ENCODE assay signal across 14 cellular contexts in the genomic region with DNA sequence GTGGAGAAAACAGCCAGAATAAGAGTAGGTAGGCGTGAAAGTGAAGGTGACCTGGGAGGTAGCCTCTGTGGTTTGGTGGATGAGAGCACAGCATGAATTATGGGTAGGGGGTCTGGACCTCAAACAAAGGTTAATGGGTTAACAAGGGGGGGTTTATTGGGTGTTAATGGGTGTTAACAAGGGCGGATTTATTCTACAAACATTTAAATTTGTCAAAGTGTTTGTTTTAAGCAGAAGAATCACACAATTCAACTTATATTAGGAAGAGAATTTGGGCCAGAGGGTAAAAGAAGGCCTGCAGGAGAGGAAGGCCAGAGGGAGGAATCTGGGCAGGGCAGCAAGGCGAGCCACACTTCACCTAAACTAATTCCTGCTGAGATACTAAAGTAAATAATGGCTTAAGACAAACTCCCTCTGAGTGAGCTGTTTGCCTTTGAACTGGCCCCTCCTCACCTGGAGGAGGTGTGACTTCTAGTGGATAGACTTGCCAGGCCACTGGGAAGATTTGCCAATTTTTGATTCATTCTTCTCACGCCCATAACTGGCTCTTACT.
DNase-seq lines count a peak whose midpoint lies in the region; ATAC-seq and TF ChIP-seq lines count a peak whose summit lies in the region.
"Had no signal": no experiment of that assay in that cellular context is flagged by ENCODE, and none has a peak within 500 bp of the region (broad histone marks: within the 10 kb centered on the region; RNA-seq: fewer than 3 reads in every experiment).

No MANE protein-coding gene starts in this region.

- peaks cover 2% of the 10 kb centered on the region for H3K4me1 ChIP-seq in mesendoderm (ENCODE audit: control insufficient read depth, low read depth, low read length)

- no peak overlapping the region for H3K4me2 ChIP-seq in mesendoderm (ENCODE audit: low read length)
- H3K4me2 ChIP-seq: SK-N-SH had no signal

- H3K18ac ChIP-seq in mesendoderm (ENCODE audit: low read length) = no peak overlapping the region

- no peak overlapping the region for H4K5ac ChIP-seq in mesendoderm (ENCODE audit: low read length)

- H3K56ac ChIP-seq in mesendoderm (ENCODE audit: low read length) = no peak overlapping the region

- peaks cover 48% of the 10 kb centered on the region for H3K27me3 ChIP-seq in mesendoderm (ENCODE audit: insufficient read depth, low read length, poor library complexity)

- H3K36me3 ChIP-seq in mesendoderm (ENCODE audit: control insufficient read depth, insufficient read depth, low read length) = no peaks in the 10 kb centered on the region

- no peak overlapping the region for H2BK5ac ChIP-seq in mesendoderm (ENCODE audit: low read length)

- H3K23ac ChIP-seq in mesendoderm (ENCODE audit: low read length) = no peak overlapping the region

- TF ChIP-seq CTCF in C4-2B (conservative IDR thresholded peaks at IDR 0.05) (no peak), LNCaP clone FGC (IDR thresholded peaks at IDR 0.05; ENCODE audit: control insufficient read depth, extremely low read depth, insufficient read depth) (no peak), epithelial cell of esophagus (IDR thresholded peaks at IDR 0.05; ENCODE audit: insufficient read depth, low read depth, low read length, missing control alignments) (no peak)

- no peak overlapping the region for H2BK15ac ChIP-seq in mesendoderm (replicated peaks; ENCODE audit: low read depth)

- H3K4me3 ChIP-seq in LNCaP clone FGC (ENCODE audit: low read depth, low read length) (no peak overlapping the region), epithelial cell of esophagus (ENCODE audit: low read length) (no peak overlapping the region), mesendoderm (ENCODE audit: low read length) (no peak overlapping the region)

- no peak overlapping the region for H3K9ac ChIP-seq in mesendoderm (ENCODE audit: low read length)
- H3K9ac ChIP-seq: SK-N-SH had no signal

- WGBS in mesendoderm (ENCODE audit: extremely low coverage, insufficient coverage, low lambda C conversion rate) = no CpG with 5 or more reads among the region's 4 CpGs

- H2BK120ac ChIP-seq in mesendoderm (ENCODE audit: low read depth, low read length) = no peak overlapping the region

- H3K79me1 ChIP-seq in mesendoderm (ENCODE audit: low read length) = no peaks in the 10 kb centered on the region

- DNase-seq in LNCaP clone FGC (ENCODE audit: low read depth) (peak; percentile 98), epithelial cell of esophagus (ENCODE audit: low read depth) (peak; percentile 95), mesendoderm (peak; percentile 89), NOMO-1 treated with DMSO at 0.1 percent for 48 hours (lab: John Stamatoyannopoulos, UW; ENCODE audit: unreplicated experiment) (no peak), SK-N-DZ (ENCODE audit: low spot score) (no peak)
- no peak for DNase-seq in stimulated activated naive CD4-positive, alpha-beta T cell (lab: John Stamatoyannopoulos, UW)
- DNase-seq: activated B cell treated with CpG ODN at 0.5 μM for 24 hours, aorta, cortex of kidney, GDM1, retina, SK-N-SH had no signal

- H4K8ac ChIP-seq in mesendoderm (ENCODE audit: low read depth, low read length) = no peak overlapping the region

- no peak overlapping the region for H2AK5ac ChIP-seq in mesendoderm (ENCODE audit: low read length)

- H3K27ac ChIP-seq in C4-2B = peak overlapping the region; percentile 73; the same call in 1 of the 2 replicates
- peak overlapping the region; percentile 17 for H3K27ac ChIP-seq in mesendoderm (ENCODE audit: low read depth, low read length)

- no peaks in the 10 kb centered on the region for H3K79me2 ChIP-seq in mesendoderm (ENCODE audit: control insufficient read depth, insufficient read depth, low read length)

- no peak overlapping the region for H3K4ac ChIP-seq in mesendoderm (ENCODE audit: low read depth, low read length)

- no peak for ATAC-seq in HG03095 (IDR thresholded peaks at IDR 0.05; ENCODE audit: unreplicated experiment)

Comparison
In these comparisons a context has a peak if more than half of its experiments do, and no peak if none do; other contexts are left out.
1. DNase-seq: peak in LNCaP clone FGC (single experiment), epithelial cell of esophagus (single experiment) and mesendoderm (single experiment); none in stimulated activated naive CD4-positive, alpha-beta T cell (0 of 6), NOMO-1 treated with DMSO at 0.1 percent for 48 hours (single experiment) and SK-N-DZ (single experiment).